ENCODE assay signal across 8 cellular contexts in the genomic region with DNA sequence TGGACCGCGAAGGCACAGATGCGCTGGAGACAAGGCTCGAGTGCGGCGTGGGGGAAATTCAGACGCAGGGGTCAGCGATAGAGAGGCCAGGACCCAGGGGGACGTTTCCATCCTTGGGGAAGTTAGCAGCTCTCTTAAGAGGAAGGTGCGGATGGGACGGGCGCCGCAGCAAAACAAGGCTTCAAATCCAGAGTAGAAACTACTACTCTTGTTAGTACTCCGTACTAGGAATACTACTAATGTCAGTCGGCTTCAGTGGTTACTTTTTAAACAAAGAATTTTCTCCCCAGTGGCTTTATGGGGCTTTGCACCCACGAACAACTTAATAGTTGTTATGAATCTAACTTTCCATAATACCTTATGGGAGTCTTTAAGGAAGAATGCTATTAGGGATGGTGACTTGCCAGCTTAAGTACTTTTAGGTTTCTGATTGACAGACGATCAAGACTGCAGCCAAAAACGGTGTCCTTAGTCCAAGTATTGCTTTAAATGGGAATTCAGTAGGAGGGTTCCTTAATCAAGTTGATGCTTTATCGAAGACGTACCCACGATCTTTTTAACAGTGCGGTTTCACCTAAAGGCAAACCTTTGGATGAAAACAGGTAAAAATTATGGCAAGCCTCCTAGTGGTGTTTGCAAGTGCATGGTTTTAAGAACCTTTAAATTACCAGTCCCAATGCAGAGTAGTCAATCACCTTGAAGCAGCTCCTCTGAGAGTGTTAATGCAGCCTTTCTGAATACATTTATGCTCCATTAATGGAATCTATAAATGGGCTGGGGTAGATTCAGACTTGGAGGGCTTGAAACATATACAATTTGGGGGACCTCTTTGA. TPM values are rescaled to one million over a fixed set of nuclear protein-coding genes. Genes with fewer than 3 reads are reported as not detected.
DNase-seq lines count a peak whose midpoint lies in the region; ATAC-seq and TF ChIP-seq lines count a peak whose summit lies in the region.

No MANE protein-coding gene starts in this region.

- peak overlapping the region; percentile 85 for H3K27ac ChIP-seq in CD4-positive, alpha-beta memory T cell (ENCODE audit: low read depth, low read length)
- peak overlapping the region; percentile 94 for H3K27ac ChIP-seq in SJCRH30
- H3K27ac ChIP-seq in endodermal cell (ENCODE audit: low read depth, low read length): peak overlapping the region; percentile 94

- H3K4me1 Mint-ChIP-seq in CD4-positive, alpha-beta memory T cell: peaks cover 25 to 40% (median 31%) of the 10 kb centered on the region in 4 donors
- H3K4me1 Mint-ChIP-seq in endodermal cell: peaks cover 23% of the 10 kb centered on the region
- H3K4me1 Mint-ChIP-seq in natural killer cell: peaks cover 24 to 33% of the 10 kb centered on the region in 2 donors

- TF ChIP-seq CTCF in endodermal cell (conservative IDR thresholded peaks at IDR 0.05): peak; percentile 61
- peak; percentile 16 for TF ChIP-seq CTCF in natural killer cell (IDR thresholded peaks at IDR 0.05)

- intact Hi-C loops in CD4-positive, alpha-beta memory T cell (cut with micrococcal nuclease): loop anchor here (1.0 to 5.0 kb wide), 5 partner anchors 17 to 487 kb away; partner anchors contain the start of genes CPEB3 and MARCHF5
- intact Hi-C loops in natural killer cell (cut with micrococcal nuclease): loop anchor here (1.0 to 5.0 kb wide), 3 partner anchors 17 to 118 kb away; no protein-coding TSS in a partner anchor

- peaks cover 0 to 1% (median 0%) of the 10 kb centered on the region in 8 donors for H3K9me3 Mint-ChIP-seq in CD4-positive, alpha-beta memory T cell
- no peaks in the 10 kb centered on the region for H3K9me3 Mint-ChIP-seq in endodermal cell
- no peaks in the 10 kb centered on the region for H3K9me3 Mint-ChIP-seq in natural killer cell

- ATAC-seq in GM19025 (IDR thresholded peaks at IDR 0.05; ENCODE audit: low read depth, unreplicated experiment) (peak; percentile 3), HG03378 (IDR thresholded peaks at IDR 0.05; ENCODE audit: unreplicated experiment) (peak; percentile 49), natural killer cell (peak; percentile 28 to 41 (median 40))

- H3K4me3 ChIP-seq in CD4-positive, alpha-beta memory T cell (ENCODE audit: low read length in 2 of 2): peak overlapping the region; percentile 50 to 86
- peak overlapping the region; percentile 97 for H3K4me3 ChIP-seq in SJCRH30
- peak overlapping the region; percentile 98 for H3K4me3 ChIP-seq in endodermal cell (ENCODE audit: low read length)

- H3K4me3 Mint-ChIP-seq in CD4-positive, alpha-beta memory T cell: peak overlapping the region; percentile 88 to 95 (median 92)
- H3K4me3 Mint-ChIP-seq in endodermal cell (peak overlapping the region; percentile 81), natural killer cell (peak overlapping the region; percentile 76)

- H3K36me3 ChIP-seq in CD4-positive, alpha-beta memory T cell (ENCODE audit: insufficient read depth, low read length): no peaks in the 10 kb centered on the region
- H3K36me3 ChIP-seq in SJCRH30 (peaks cover 2% of the 10 kb centered on the region; the same call in 1 of the 2 replicates), endodermal cell (ENCODE audit: control insufficient read depth, insufficient read depth, low read length) (peaks cover 6% of the 10 kb centered on the region)

- H3K27me3 ChIP-seq in CD4-positive, alpha-beta memory T cell (ENCODE audit: insufficient read depth, low read length): no peaks in the 10 kb centered on the region
- no peaks in the 10 kb centered on the region for H3K27me3 ChIP-seq in SJCRH30
- no peaks in the 10 kb centered on the region for H3K27me3 ChIP-seq in endodermal cell (ENCODE audit: control insufficient read depth, insufficient read depth, low read length, poor library complexity, severe bottlenecking)

- POLR2A ChIA-PET in CD4-positive, alpha-beta memory T cell (lab: Charles Lee; ENCODE audit: partially characterized antibody): interaction anchor here (0.8 to 8.4 kb wide), 10 partner anchors 13 to 284 kb away, joined by 3 to 151 read pairs (median 6); partner anchors contain the start of genes CPEB3, EXOC6, KIF11 and MARCHF5

- peak overlapping the region; percentile 90 to 96 (median 93) for H3K27ac Mint-ChIP-seq in CD4-positive, alpha-beta memory T cell
- peak overlapping the region; percentile 90 for H3K27ac Mint-ChIP-seq in endodermal cell
- H3K27ac Mint-ChIP-seq in natural killer cell: peak overlapping the region; percentile 82 to 92

- H3K9ac ChIP-seq in endodermal cell (ENCODE audit: extremely low read depth, low read length, poor library complexity, severe bottlenecking): peak overlapping the region; percentile 90

- DNase-seq in CD4-positive, alpha-beta memory T cell: peak in 2 of 5 donors; percentile 26 to 30
- no peak for DNase-seq in SJCRH30
- DNase-seq in endodermal cell: no peak
- DNase-seq in natural killer cell: no peak
- DNase-seq in activated gamma-delta T cell (lab: John Stamatoyannopoulos, UW): no peak
- DNase-seq in stimulated activated CD4-positive, alpha-beta T cell treated with anti-CD3 and anti-CD28 coated beads, Interleukin-1b, Interleukin-23, amount 100 ng/mL, for 48 hours: no peak

- H3K9me3 ChIP-seq in CD4-positive, alpha-beta memory T cell (ENCODE audit: control insufficient read depth in 1 of 2, low read length in 2 of 2): no peaks in the 10 kb centered on the region
- H3K9me3 ChIP-seq in SJCRH30 (replicated peaks) (no peaks in the 10 kb centered on the region), endodermal cell (ENCODE audit: control insufficient read depth, low read length) (no peaks in the 10 kb centered on the region)

- peaks cover 26% of the 10 kb centered on the region for H3K4me1 ChIP-seq in CD4-positive, alpha-beta memory T cell (ENCODE audit: insufficient read depth, low read length)
- H3K4me1 ChIP-seq in SJCRH30 (peaks cover 15% of the 10 kb centered on the region), endodermal cell (ENCODE audit: control insufficient read depth, insufficient read depth, low read length) (no peaks in the 10 kb centered on the region)

- WGBS in endodermal cell (ENCODE audit: insufficient coverage in 1 of 2, insufficient read length in 1 of 2), 2 experiments: 12 to 17% methylated on average over 15 to 19 of the region's 22 CpGs

- CTCF ChIA-PET in CD4-positive, alpha-beta memory T cell (lab: Charles Lee; ENCODE audit: partially characterized antibody): interaction anchor here (0.6 to 9.8 kb wide), 25 partner anchors 9 to 1090 kb away, joined by 3 to 215 read pairs (median 5); partner anchors contain the start of genes CPEB3, EXOC6, KIF11 and MARCHF5

- peaks cover 0 to 12% of the 10 kb centered on the region in 2 donors for H3K36me3 Mint-ChIP-seq in CD4-positive, alpha-beta memory T cell
- H3K36me3 Mint-ChIP-seq in endodermal cell (ENCODE audit: low read depth) (no peaks in the 10 kb centered on the region), natural killer cell (no peaks in the 10 kb centered on the region)

- H3K27me3 Mint-ChIP-seq in CD4-positive, alpha-beta memory T cell: no peaks in the 10 kb centered on the region
- H3K27me3 Mint-ChIP-seq in endodermal cell (ENCODE audit: insufficient read depth): no peaks in the 10 kb centered on the region
- H3K27me3 Mint-ChIP-seq in natural killer cell (ENCODE audit: low read depth in 2 of 2): no peaks in the 10 kb centered on the region

RNA-seq across cellular contexts. Expression of gene IDE, which starts 0.9 kb away (rescaled TPM):
- total RNA-seq in CD4-positive, alpha-beta memory T cell: 10 to 100 TPM; 38.4 to 40.2 TPM
- polyA plus RNA-seq in CD4-positive, alpha-beta memory T cell: 10 to 100 TPM; 19.5 to 20.0 TPM
- total RNA-seq in SJCRH30 (2014; rRNA removed; shearing (Covaris generic)): 21.5 and 24.8 TPM in 2 replicates
- total RNA-seq in endodermal cell (10 to 100 TPM; 56.3 to 63.3 TPM), natural killer cell (10 to 100 TPM; 18.2 to 23.5 (median 21.8) TPM)
- 22.8 TPM for polyA plus RNA-seq in endodermal cell (2013, experiment 1 of 2)
- 21.8 TPM for polyA plus RNA-seq in endodermal cell (2013, experiment 2 of 2)

RNA-seq across cellular contexts. Expression of gene KIF11, which starts 18.2 kb away (rescaled TPM):
- total RNA-seq in CD4-positive, alpha-beta memory T cell: 1 to 10 TPM; 2.0 to 2.1 TPM
- under 1 TPM; 0.87 to 0.92 TPM for polyA plus RNA-seq in CD4-positive, alpha-beta memory T cell
- total RNA-seq in SJCRH30 (2014; rRNA removed; shearing (Covaris generic)): 68.3 and 70.5 TPM in 2 replicates
- total RNA-seq in endodermal cell (10 to 100 TPM; 36.5 to 55.7 TPM), natural killer cell (1 to 10 TPM; 1.3 to 2.4 (median 1.9) TPM)
- polyA plus RNA-seq in endodermal cell (2013, experiment 1 of 2): 63.2 TPM
- 71.0 TPM for polyA plus RNA-seq in endodermal cell (2013, experiment 2 of 2)

Comparison
In these comparisons a context has a peak if more than half of its experiments do, and no peak if none do; other contexts are left out.
1. RNA of gene KIF11, which starts 18.2 kb away (total RNA-seq): 68.3 to 70.5 TPM in SJCRH30 and 36.5 to 55.7 TPM in endodermal cell; 2.0 to 2.1 TPM in CD4-positive, alpha-beta memory T cell and 1.3 to 2.4 TPM in natural killer cell; every median in the first group is over 10 times any median in the second.
2. Peak in every context shown above with its lines, with median percentiles within 50 percentile points of each other: H3K27ac ChIP-seq, H3K4me3 ChIP-seq, H3K27ac Mint-ChIP-seq, H3K4me3 Mint-ChIP-seq and ATAC-seq.